In the genomic region with DNA sequence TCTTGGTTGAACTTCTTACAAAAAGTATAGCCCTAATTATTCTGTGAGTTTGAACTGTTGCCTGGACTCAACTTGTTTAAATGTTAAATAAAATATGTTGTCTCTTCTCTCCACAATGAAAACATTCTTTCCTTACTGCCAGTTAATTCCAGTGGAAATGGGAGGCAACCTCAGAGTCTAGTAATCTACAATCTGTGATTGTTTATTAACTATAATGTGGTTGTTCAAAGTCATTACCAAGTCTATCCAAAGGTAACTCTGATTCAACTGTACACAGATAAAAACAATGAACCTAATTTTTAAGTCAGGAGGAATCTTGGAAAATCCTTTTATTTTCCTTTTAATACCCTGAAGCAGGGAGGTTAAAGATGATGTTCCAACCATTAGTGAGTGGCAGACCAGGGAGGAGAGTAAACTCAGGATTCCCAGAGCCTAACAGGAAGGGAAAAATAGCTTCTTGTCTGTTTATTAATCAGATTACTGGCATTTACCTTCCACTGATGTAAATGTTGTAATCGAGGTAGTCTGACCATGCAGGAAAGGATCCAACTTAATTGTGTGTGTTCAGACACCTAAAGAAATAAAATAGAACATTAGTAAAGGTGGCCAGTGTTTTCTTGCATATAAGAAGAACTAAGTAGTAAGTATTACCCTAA, we compare ENCODE assay signal across 30 cellular contexts. TPM values are rescaled to one million over a fixed set of nuclear protein-coding genes. Genes with fewer than 3 reads are reported as not detected.
"Had no signal": no experiment of that assay in that cellular context is flagged by ENCODE, and none has a peak within 500 bp of the region (broad histone marks: within the 10 kb centered on the region; RNA-seq: fewer than 3 reads in every experiment).

No MANE protein-coding gene starts in this region.

- DNase-seq: activated CD4-positive, alpha-beta T cell treated with anti-CD3 and anti-CD28 coated beads for 4 hours; activated CD4-positive, alpha-beta T cell treated with anti-CD3 and anti-CD28 coated beads, Interleukin-2, amount 50 U/mL, for 48 hours; activated CD8-positive, alpha-beta memory T cell treated with anti-CD3 and anti-CD28 coated beads for 24 hours; activated effector memory CD4-positive, alpha-beta T cell treated with anti-CD3 and anti-CD28 coated beads, Interleukin-2, amount 50 U/mL, for 16 hours; activated naive CD4-positive, alpha-beta T cell treated with anti-CD3 and anti-CD28 coated beads, Interleukin-2, amount 10 ng/mL, durations not matched to agents 7 days and 5 days; activated naive CD8-positive, alpha-beta T cell treated with anti-CD3 and anti-CD28 coated beads, Interleukin-2, amount 10 ng/mL, durations not matched to agents 7 days and 5 days; brain microvascular endothelial cell; caudate nucleus; cortex of kidney; effector memory CD8-positive, alpha-beta T cell; hippocampal formation; left cardiac atrium; midbrain; naive thymus-derived CD8-positive, alpha-beta T cell; occipital lobe; psoas muscle; stimulated activated CD4-positive, alpha-beta T cell treated with anti-CD3 and anti-CD28 coated beads, Interleukin-15, amount 100 ng/mL, for 24 hours; stimulated activated CD4-positive, alpha-beta T cell treated with anti-CD3 and anti-CD28 coated beads, Interleukin-2, amount 100 ng/mL, for 24 hours; stimulated activated naive B cell treated with anti-CD40 and anti-IgM and Interleukin-4, amounts not matched to agents 10 μg/mL and 1 μg/mL and 100 μg/mL, for 72 hours; stomach; T-helper 1 cell; thyroid gland; upper lobe of left lung had no signal

- H3K9me3 Mint-ChIP-seq: activated naive CD4-positive, alpha-beta T cell treated with anti-CD3 and anti-CD28 coated beads, Interleukin-2, amount 10 ng/mL, durations not matched to agents 7 days and 5 days; activated naive CD8-positive, alpha-beta T cell treated with anti-CD3 and anti-CD28 coated beads, Interleukin-2, amount 10 ng/mL, durations not matched to agents 7 days and 5 days; activated T-helper 1 cell treated with anti-CD3 and anti-CD28 coated beads, Interleukin-12 subunit alpha, Interleukin-12 subunit beta, Interleukin-2, Interleukin-4 antibody, amounts not matched to agents 30 ng/mL and 10 ng/mL and 1 ng/mL, durations not matched to agents 14 hours and 24 hours and 36 hours; neural progenitor cell; T-helper 2 cell treated with Interferon-gamma antibody and Interleukin-4, amounts not matched to agents 5 μg/mL and 100 μg/mL, for 36 hours had no signal

- H3K4me2 ChIP-seq: neural progenitor cell had no signal

- H3K4me3 ChIP-seq: ascending aorta, gastroesophageal sphincter, neural progenitor cell, psoas muscle, right atrium auricular region, stomach, thyroid gland, upper lobe of left lung had no signal

- H3K27ac Mint-ChIP-seq: activated naive CD4-positive, alpha-beta T cell treated with anti-CD3 and anti-CD28 coated beads, Interleukin-2, amount 10 ng/mL, durations not matched to agents 7 days and 5 days; activated naive CD8-positive, alpha-beta T cell treated with anti-CD3 and anti-CD28 coated beads, Interleukin-2, amount 10 ng/mL, durations not matched to agents 7 days and 5 days; activated T-helper 1 cell treated with anti-CD3 and anti-CD28 coated beads, Interleukin-12 subunit alpha, Interleukin-12 subunit beta, Interleukin-2, Interleukin-4 antibody, amounts not matched to agents 30 ng/mL and 10 ng/mL and 1 ng/mL, durations not matched to agents 14 hours and 24 hours and 36 hours; effector memory CD8-positive, alpha-beta T cell; naive thymus-derived CD8-positive, alpha-beta T cell; neural progenitor cell; stimulated activated naive B cell treated with anti-CD40 and anti-IgM and Interleukin-4, amounts not matched to agents 10 μg/mL and 1 μg/mL and 100 μg/mL, for 72 hours; T-helper 2 cell treated with Interferon-gamma antibody and Interleukin-4, amounts not matched to agents 5 μg/mL and 100 μg/mL, for 36 hours had no signal

- H3K9me3 ChIP-seq: ascending aorta, gastroesophageal sphincter, psoas muscle, right atrium auricular region, stomach, thyroid gland, upper lobe of left lung had no signal

- H3K4me1 Mint-ChIP-seq: activated naive CD4-positive, alpha-beta T cell treated with anti-CD3 and anti-CD28 coated beads, Interleukin-2, amount 10 ng/mL, durations not matched to agents 7 days and 5 days; activated naive CD8-positive, alpha-beta T cell treated with anti-CD3 and anti-CD28 coated beads, Interleukin-2, amount 10 ng/mL, durations not matched to agents 7 days and 5 days; neural progenitor cell; stimulated activated naive B cell treated with anti-CD40 and anti-IgM and Interleukin-4, amounts not matched to agents 10 μg/mL and 1 μg/mL and 100 μg/mL, for 72 hours had no signal

- H2AFZ ChIP-seq: neural progenitor cell, parathyroid adenoma had no signal

- H3K27me3 Mint-ChIP-seq: activated naive CD4-positive, alpha-beta T cell treated with anti-CD3 and anti-CD28 coated beads, Interleukin-2, amount 10 ng/mL, durations not matched to agents 7 days and 5 days; activated naive CD8-positive, alpha-beta T cell treated with anti-CD3 and anti-CD28 coated beads, Interleukin-2, amount 10 ng/mL, durations not matched to agents 7 days and 5 days; effector memory CD8-positive, alpha-beta T cell; naive thymus-derived CD8-positive, alpha-beta T cell; stimulated activated naive B cell treated with anti-CD40 and anti-IgM and Interleukin-4, amounts not matched to agents 10 μg/mL and 1 μg/mL and 100 μg/mL, for 72 hours had no signal

- H3K9ac ChIP-seq: neural progenitor cell, parathyroid adenoma had no signal

- H3K36me3 ChIP-seq: brain microvascular endothelial cell, neural progenitor cell, right atrium auricular region had no signal

- H3K36me3 Mint-ChIP-seq: activated naive CD4-positive, alpha-beta T cell treated with anti-CD3 and anti-CD28 coated beads, Interleukin-2, amount 10 ng/mL, durations not matched to agents 7 days and 5 days had no signal

- H3K79me2 ChIP-seq: parathyroid adenoma had no signal

- H3K4me3 Mint-ChIP-seq: activated naive CD4-positive, alpha-beta T cell treated with anti-CD3 and anti-CD28 coated beads, Interleukin-2, amount 10 ng/mL, durations not matched to agents 7 days and 5 days; activated naive CD8-positive, alpha-beta T cell treated with anti-CD3 and anti-CD28 coated beads, Interleukin-2, amount 10 ng/mL, durations not matched to agents 7 days and 5 days; activated T-helper 1 cell treated with anti-CD3 and anti-CD28 coated beads, Interleukin-12 subunit alpha, Interleukin-12 subunit beta, Interleukin-2, Interleukin-4 antibody, amounts not matched to agents 30 ng/mL and 10 ng/mL and 1 ng/mL, durations not matched to agents 14 hours and 24 hours and 36 hours; effector memory CD8-positive, alpha-beta T cell; naive thymus-derived CD8-positive, alpha-beta T cell; neural progenitor cell; stimulated activated naive B cell treated with anti-CD40 and anti-IgM and Interleukin-4, amounts not matched to agents 10 μg/mL and 1 μg/mL and 100 μg/mL, for 72 hours; T-helper 2 cell treated with Interferon-gamma antibody and Interleukin-4, amounts not matched to agents 5 μg/mL and 100 μg/mL, for 36 hours had no signal

- H3K27ac ChIP-seq: brain microvascular endothelial cell, gastroesophageal sphincter, neural progenitor cell, parathyroid adenoma, psoas muscle, thyroid gland, upper lobe of left lung had no signal

- H3K4me1 ChIP-seq: ascending aorta, gastroesophageal sphincter, neural progenitor cell, parathyroid adenoma, psoas muscle, thyroid gland, upper lobe of left lung had no signal

- H3K27me3 ChIP-seq: ascending aorta, brain microvascular endothelial cell, gastroesophageal sphincter, neural progenitor cell, right atrium auricular region, stomach, thyroid gland, upper lobe of left lung had no signal

- ATAC-seq: effector memory CD8-positive, alpha-beta T cell; gastroesophageal sphincter; naive thymus-derived CD8-positive, alpha-beta T cell; psoas muscle; stimulated activated naive B cell treated with anti-CD40 and anti-IgM and Interleukin-4, amounts not matched to agents 10 μg/mL and 1 μg/mL and 100 μg/mL, for 72 hours had no signal

RNA-seq across cellular contexts. Expression of a gene that starts 57.1 kb away (rescaled TPM):
- total RNA-seq: activated naive CD8-positive, alpha-beta T cell treated with anti-CD3 and anti-CD28 coated beads, Interleukin-2, amount 10 ng/mL, durations not matched to agents 7 days and 5 days; activated T-helper 1 cell treated with anti-CD3 and anti-CD28 coated beads, Interleukin-12 subunit alpha, Interleukin-12 subunit beta, Interleukin-2, Interleukin-4 antibody, amounts not matched to agents 30 ng/mL and 10 ng/mL and 1 ng/mL, durations not matched to agents 14 hours and 24 hours and 36 hours; naive thymus-derived CD8-positive, alpha-beta T cell had no signal
